ENCODE assay signal across 8 cellular contexts in the genomic region with DNA sequence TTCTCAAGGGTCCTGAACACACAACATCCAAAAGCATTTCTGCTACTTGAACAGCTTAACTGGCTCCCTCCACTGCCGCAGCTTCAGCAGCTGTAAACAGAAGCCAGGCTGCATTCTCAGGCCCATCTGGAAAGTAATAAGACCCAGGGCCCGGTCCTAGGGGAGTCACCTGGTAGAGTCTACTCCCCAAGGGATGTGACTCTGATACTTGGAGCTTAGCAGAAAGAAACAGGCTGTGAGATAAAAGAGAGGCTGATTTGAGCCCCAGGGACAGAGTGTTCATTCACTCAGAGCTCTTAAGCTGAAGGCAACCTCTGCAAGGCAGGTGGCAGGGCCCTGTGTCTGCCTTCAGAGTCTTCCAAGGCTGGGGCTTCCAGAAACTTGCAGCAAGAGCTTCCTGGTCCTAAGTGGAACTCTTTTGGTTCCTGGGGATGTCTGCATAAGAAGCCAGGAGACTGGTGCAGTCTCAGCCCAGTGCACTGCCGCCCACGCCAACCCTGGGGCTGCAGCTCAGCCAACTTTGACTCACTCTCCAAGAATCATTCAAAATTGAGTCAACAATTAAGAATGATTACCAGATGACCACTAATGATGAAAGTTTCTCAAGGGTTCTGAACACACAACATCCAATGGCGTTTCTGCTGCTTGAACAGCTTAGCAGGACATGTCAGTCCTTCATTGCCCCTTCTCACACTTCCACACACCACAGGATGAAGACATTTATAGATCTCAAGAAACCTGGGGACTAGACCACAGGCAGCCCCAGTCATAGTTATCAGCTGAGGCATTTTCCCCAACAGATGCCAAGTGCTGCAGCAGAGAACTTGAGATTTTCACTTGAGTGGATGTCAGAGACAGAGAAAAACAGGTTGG.
A peak's percentile ranks its signal among the peaks of the same experiment; 100 is the strongest.
DNase-seq lines count a peak whose midpoint lies in the region; ATAC-seq lines count a peak whose summit lies in the region.

No MANE protein-coding gene starts in this region.

- no peaks in the 10 kb centered on the region for H3K27me3 Mint-ChIP-seq in stimulated activated memory B cell treated with anti-CD40 and anti-IgM and Interleukin-4, amounts not matched to agents 10 μg/mL and 1 μg/mL and 100 μg/mL, for 72 hours
- no peaks in the 10 kb centered on the region for H3K27me3 Mint-ChIP-seq in activated CD4-positive, alpha-beta memory T cell treated with anti-CD3 and anti-CD28 coated beads, Interleukin-2, amount 10 ng/mL, durations not matched to agents 7 days and 5 days

- DNase-seq in dedifferentiated amniotic fluid mesenchymal stem cell (ENCODE audit: extremely low spot score) (peak; percentile 76), AML-193 (lab: John Stamatoyannopoulos, UW) (no peak), OCI-M2 (lab: John Stamatoyannopoulos, UW; ENCODE audit: unreplicated experiment) (no peak)
- no peak for DNase-seq in activated CD4-positive, alpha-beta T cell treated with anti-CD3 and anti-CD28 coated beads for 48 hours
- no peak for DNase-seq in activated CD4-positive, alpha-beta memory T cell treated with anti-CD3 and anti-CD28 coated beads, Interleukin-2, amount 10 ng/mL, durations not matched to agents 7 days and 5 days

- no peaks in the 10 kb centered on the region for H3K36me3 Mint-ChIP-seq in stimulated activated memory B cell treated with anti-CD40 and anti-IgM and Interleukin-4, amounts not matched to agents 10 μg/mL and 1 μg/mL and 100 μg/mL, for 72 hours
- no peaks in the 10 kb centered on the region for H3K36me3 Mint-ChIP-seq in activated CD4-positive, alpha-beta memory T cell treated with anti-CD3 and anti-CD28 coated beads, Interleukin-2, amount 10 ng/mL, durations not matched to agents 7 days and 5 days (ENCODE audit: low read depth)

- H3K4me1 Mint-ChIP-seq in stimulated activated memory B cell treated with anti-CD40 and anti-IgM and Interleukin-4, amounts not matched to agents 10 μg/mL and 1 μg/mL and 100 μg/mL, for 72 hours = no peaks in the 10 kb centered on the region
- no peaks in the 10 kb centered on the region for H3K4me1 Mint-ChIP-seq in activated CD4-positive, alpha-beta memory T cell treated with anti-CD3 and anti-CD28 coated beads, Interleukin-2, amount 10 ng/mL, durations not matched to agents 7 days and 5 days

- CTCF ChIA-PET in activated CD4-positive, alpha-beta memory T cell treated with anti-CD3 and anti-CD28 coated beads, Interleukin-2, amount 10 ng/mL, durations not matched to agents 7 days and 5 days (lab: Charles Lee) = no interaction called here

- ATAC-seq in GM19467 (IDR thresholded peaks at IDR 0.05; ENCODE audit: unreplicated experiment) (peak; percentile 53), HG03520 (IDR thresholded peaks at IDR 0.05; ENCODE audit: unreplicated experiment) (peak; percentile 73)
- peak; percentile 51 for ATAC-seq in stimulated activated memory B cell treated with anti-CD40 and anti-IgM and Interleukin-4, amounts not matched to agents 10 μg/mL and 1 μg/mL and 100 μg/mL, for 72 hours

- no peak overlapping the region for H3K4me3 Mint-ChIP-seq in stimulated activated memory B cell treated with anti-CD40 and anti-IgM and Interleukin-4, amounts not matched to agents 10 μg/mL and 1 μg/mL and 100 μg/mL, for 72 hours
- no peak overlapping the region for H3K4me3 Mint-ChIP-seq in activated CD4-positive, alpha-beta memory T cell treated with anti-CD3 and anti-CD28 coated beads, Interleukin-2, amount 10 ng/mL, durations not matched to agents 7 days and 5 days

- no peaks in the 10 kb centered on the region for H3K9me3 Mint-ChIP-seq in stimulated activated memory B cell treated with anti-CD40 and anti-IgM and Interleukin-4, amounts not matched to agents 10 μg/mL and 1 μg/mL and 100 μg/mL, for 72 hours
- H3K9me3 Mint-ChIP-seq in activated CD4-positive, alpha-beta memory T cell treated with anti-CD3 and anti-CD28 coated beads, Interleukin-2, amount 10 ng/mL, durations not matched to agents 7 days and 5 days = no peaks in the 10 kb centered on the region

- H3K27ac Mint-ChIP-seq in stimulated activated memory B cell treated with anti-CD40 and anti-IgM and Interleukin-4, amounts not matched to agents 10 μg/mL and 1 μg/mL and 100 μg/mL, for 72 hours = no peak overlapping the region
- no peak overlapping the region for H3K27ac Mint-ChIP-seq in activated CD4-positive, alpha-beta memory T cell treated with anti-CD3 and anti-CD28 coated beads, Interleukin-2, amount 10 ng/mL, durations not matched to agents 7 days and 5 days

- POLR2A ChIA-PET in activated CD4-positive, alpha-beta memory T cell treated with anti-CD3 and anti-CD28 coated beads, Interleukin-2, amount 10 ng/mL, durations not matched to agents 7 days and 5 days (lab: Charles Lee) = no interaction called here
